In genomic region chrX:130623508-130623907, GRCh38 we compare ENCODE assay signal across 15 cellular contexts.
DNase-seq lines count a peak whose midpoint lies in the region; ATAC-seq lines count a peak whose summit lies in the region.
"Had no signal": no experiment of that assay in that cellular context is flagged by ENCODE, and none has a peak within 500 bp of the region (broad histone marks: within the 10 kb centered on the region; RNA-seq: fewer than 3 reads in every experiment).

No MANE protein-coding gene starts in this region.

- DNase-seq in NCI-H2171 (lab: John Stamatoyannopoulos, UW) (peak; percentile 0), renal cortical epithelial cell (ENCODE audit: low read depth) (peak; percentile 65)
- no peak for DNase-seq in stimulated activated naive B cell treated with anti-CD40 and anti-IgM and Interleukin-4, amounts not matched to agents 10 μg/mL and 1 μg/mL and 100 μg/mL, for 72 hours
- DNase-seq in stimulated activated CD8-positive, alpha-beta memory T cell treated with anti-CD3 and anti-CD28 coated beads, Interleukin-4, amount 100 ng/mL, for 48 hours: no peak
- DNase-seq: BE2C; CD8-positive, alpha-beta memory T cell; GM23248; Karpas-422; NCI-H2029 treated with DMSO at 0.1 percent for 48 hours; NCI-H2227 treated with DMSO at 0.1 percent for 48 hours; T-cell; T1000 had no signal

- ATAC-seq in GM18511 (IDR thresholded peaks at IDR 0.05; ENCODE audit: unreplicated experiment): peak; percentile 63
- peak; percentile 73 for ATAC-seq in GM21423 (IDR thresholded peaks at IDR 0.05; ENCODE audit: unreplicated experiment)
- no peak for ATAC-seq in stimulated activated naive B cell treated with anti-CD40 and anti-IgM and Interleukin-4, amounts not matched to agents 10 μg/mL and 1 μg/mL and 100 μg/mL, for 72 hours (replicated peaks)
- no peak for ATAC-seq in GM19452 (IDR thresholded peaks at IDR 0.05; ENCODE audit: unreplicated experiment)
- ATAC-seq: T-cell had no signal

- H3K27me3 Mint-ChIP-seq in stimulated activated naive B cell treated with anti-CD40 and anti-IgM and Interleukin-4, amounts not matched to agents 10 μg/mL and 1 μg/mL and 100 μg/mL, for 72 hours: no peaks in the 10 kb centered on the region
- H3K27me3 Mint-ChIP-seq: T-cell had no signal

- peaks cover 2 to 7% of the 10 kb centered on the region in 2 donors for H3K36me3 Mint-ChIP-seq in stimulated activated naive B cell treated with anti-CD40 and anti-IgM and Interleukin-4, amounts not matched to agents 10 μg/mL and 1 μg/mL and 100 μg/mL, for 72 hours

- H3K27ac Mint-ChIP-seq in stimulated activated naive B cell treated with anti-CD40 and anti-IgM and Interleukin-4, amounts not matched to agents 10 μg/mL and 1 μg/mL and 100 μg/mL, for 72 hours: no peak overlapping the region
- H3K27ac Mint-ChIP-seq: CD8-positive, alpha-beta memory T cell; T-cell had no signal

- no peak overlapping the region for H3K4me3 Mint-ChIP-seq in stimulated activated naive B cell treated with anti-CD40 and anti-IgM and Interleukin-4, amounts not matched to agents 10 μg/mL and 1 μg/mL and 100 μg/mL, for 72 hours
- H3K4me3 Mint-ChIP-seq: CD8-positive, alpha-beta memory T cell; T-cell had no signal

- H3K4me1 Mint-ChIP-seq in stimulated activated naive B cell treated with anti-CD40 and anti-IgM and Interleukin-4, amounts not matched to agents 10 μg/mL and 1 μg/mL and 100 μg/mL, for 72 hours: no peaks in the 10 kb centered on the region
- H3K4me1 Mint-ChIP-seq: CD8-positive, alpha-beta memory T cell; T-cell had no signal

- H3K9me3 Mint-ChIP-seq in stimulated activated naive B cell treated with anti-CD40 and anti-IgM and Interleukin-4, amounts not matched to agents 10 μg/mL and 1 μg/mL and 100 μg/mL, for 72 hours: no peaks in the 10 kb centered on the region
- H3K9me3 Mint-ChIP-seq: CD8-positive, alpha-beta memory T cell; T-cell had no signal

Comparison
In these comparisons a context has a peak if more than half of its experiments do, and no peak if none do; other contexts are left out.
1. ATAC-seq: peak in GM18511 (single experiment) and GM21423 (single experiment); none in stimulated activated naive B cell treated with anti-CD40 and anti-IgM and Interleukin-4, amounts not matched to agents 10 μg/mL and 1 μg/mL and 100 μg/mL, for 72 hours (0 of 2) and GM19452 (single experiment).
2. DNase-seq: peak in NCI-H2171 (single experiment) and renal cortical epithelial cell (single experiment); none in stimulated activated naive B cell treated with anti-CD40 and anti-IgM and Interleukin-4, amounts not matched to agents 10 μg/mL and 1 μg/mL and 100 μg/mL, for 72 hours (single experiment) and stimulated activated CD8-positive, alpha-beta memory T cell treated with anti-CD3 and anti-CD28 coated beads, Interleukin-4, amount 100 ng/mL, for 48 hours (single experiment).